10 cellular contexts compared by ENCODE assay signal in genomic region chr15:101124731-101125558, GRCh38.
DNase-seq lines count a peak whose midpoint lies in the region; ATAC-seq, FAIRE-seq and TF ChIP-seq lines count a peak whose summit lies in the region.
"Had no signal": no experiment of that assay in that cellular context is flagged by ENCODE, and none has a peak within 500 bp of the region (broad histone marks: within the 10 kb centered on the region; RNA-seq: fewer than 3 reads in every experiment).

No MANE protein-coding gene starts in this region.

- H3K27ac Mint-ChIP-seq in activated T-cell treated with anti-CD3 and anti-CD28 coated beads, Interleukin-2, amount 50 U/mL, for 24 hours: peak overlapping the region; percentile 56

- H3K36me3 Mint-ChIP-seq in activated T-cell treated with anti-CD3 and anti-CD28 coated beads, Interleukin-2, amount 50 U/mL, for 24 hours (ENCODE audit: low read depth): no peaks in the 10 kb centered on the region

- ATAC-seq in GM21381 (IDR thresholded peaks at IDR 0.05; ENCODE audit: unreplicated experiment): no peak
- no peak for ATAC-seq in GM18861 (IDR thresholded peaks at IDR 0.05; ENCODE audit: unreplicated experiment)

- peaks cover 5% of the 10 kb centered on the region for H3K9me3 Mint-ChIP-seq in activated T-cell treated with anti-CD3 and anti-CD28 coated beads, Interleukin-2, amount 50 U/mL, for 24 hours

- H3K4me1 Mint-ChIP-seq in activated T-cell treated with anti-CD3 and anti-CD28 coated beads, Interleukin-2, amount 50 U/mL, for 24 hours (ENCODE audit: low read depth): peaks cover 75% of the 10 kb centered on the region

- H3K4me3 ChIP-seq in epithelial cell of esophagus (ENCODE audit: low read length): no peak overlapping the region

- no peak for FAIRE-seq in urothelium cell line (lab: Jason Lieb, UNC)

- no peak for DNase-seq in activated T-cell treated with anti-CD3 and anti-CD28 coated beads, Interleukin-2, amount 50 U/mL, for 24 hours
- no peak for DNase-seq in activated T-cell treated with anti-CD3 and anti-CD28 coated beads for 4 hours
- peak; percentile 98 for DNase-seq in RPMI7951 (ENCODE audit: low read depth)
- DNase-seq in epithelial cell of esophagus (ENCODE audit: low read depth): peak; percentile 68
- peak; percentile 49 for DNase-seq in urothelium cell line (ENCODE audit: low spot score)
- no peak for DNase-seq in DMS53 treated with DMSO at 0.1 percent for 48 hours (lab: John Stamatoyannopoulos, UW; ENCODE audit: unreplicated experiment)
- DNase-seq: Caco-2, NCI-H446 had no signal

- H3K27me3 Mint-ChIP-seq in activated T-cell treated with anti-CD3 and anti-CD28 coated beads, Interleukin-2, amount 50 U/mL, for 24 hours: no peaks in the 10 kb centered on the region

- TF ChIP-seq CTCF in epithelial cell of esophagus (IDR thresholded peaks at IDR 0.05; ENCODE audit: insufficient read depth, low read depth, low read length, missing control alignments): no peak

- H3K4me3 Mint-ChIP-seq in activated T-cell treated with anti-CD3 and anti-CD28 coated beads, Interleukin-2, amount 50 U/mL, for 24 hours: no peak overlapping the region

Comparison
In these comparisons a context has a peak if more than half of its experiments do, and no peak if none do; other contexts are left out.
1. DNase-seq: peak in RPMI7951 (single experiment), epithelial cell of esophagus (single experiment) and urothelium cell line (single experiment); none in activated T-cell treated with anti-CD3 and anti-CD28 coated beads, Interleukin-2, amount 50 U/mL, for 24 hours (single experiment), activated T-cell treated with anti-CD3 and anti-CD28 coated beads for 4 hours (single experiment) and DMS53 treated with DMSO at 0.1 percent for 48 hours (single experiment).